7 cellular contexts compared by ENCODE assay signal in genomic region chr17:62453656-62454055, GRCh38. TPM values are rescaled to one million over a fixed set of nuclear protein-coding genes. Genes with fewer than 3 reads are reported as not detected.
A peak's percentile ranks its signal among the peaks of the same experiment; 100 is the strongest.
DNase-seq lines count a peak whose midpoint lies in the region; ATAC-seq, FAIRE-seq and TF ChIP-seq lines count a peak whose summit lies in the region.
"Not testable (repeated sequence)": the region's sequence is repeated elsewhere in the genome, so short reads cannot be mapped to it uniquely, and the experiment has no call there.

No MANE protein-coding gene starts in this region.

- H3K4me1 Mint-ChIP-seq in effector memory CD8-positive, alpha-beta T cell (ENCODE audit: low read depth in 2 of 2) = not testable (repeated sequence)

- H2AFZ ChIP-seq in SU-DHL-6 (ENCODE audit: low read depth, low read length, severe bottlenecking) = not testable (repeated sequence)

- H3K9me2 ChIP-seq in SU-DHL-6 (replicated peaks; ENCODE audit: insufficient read depth, low read length) = not testable (repeated sequence)

- H3K4me3 Mint-ChIP-seq in effector memory CD8-positive, alpha-beta T cell = peak overlapping the region; percentile 19 to 45

- FAIRE-seq in GM12891 (lab: Jason Lieb, UNC) = peak; percentile 13

- not testable (repeated sequence) for TF ChIP-seq POLR2A in GM12891 (IDR thresholded peaks at IDR 0.05; ENCODE audit: low read depth, low read length)

- not testable (repeated sequence) for H4K20me1 ChIP-seq in SU-DHL-6 (ENCODE audit: low read depth, low read length)

- ATAC-seq in GM19035 (IDR thresholded peaks at IDR 0.05; ENCODE audit: unreplicated experiment) = peak; percentile 28
- peak; percentile 51 for ATAC-seq in GM21528 (IDR thresholded peaks at IDR 0.05; ENCODE audit: low FRiP score, unreplicated experiment)
- peak; percentile 23 for ATAC-seq in HG02884 (IDR thresholded peaks at IDR 0.05; ENCODE audit: unreplicated experiment)
- ATAC-seq in HG03378 (IDR thresholded peaks at IDR 0.05; ENCODE audit: unreplicated experiment) = peak; percentile 27
- ATAC-seq in effector memory CD8-positive, alpha-beta T cell (replicated peaks) = peak; percentile 92

- peak overlapping the region; percentile 30 to 80 for H3K27ac Mint-ChIP-seq in effector memory CD8-positive, alpha-beta T cell

- DNase-seq in GM12891 (ENCODE audit: insufficient read length, low spot score) = not testable (repeated sequence)
- peak in 2 of 3 experiments; percentile 5 for DNase-seq in effector memory CD8-positive, alpha-beta T cell

- not testable (repeated sequence) for H3K79me2 ChIP-seq in SU-DHL-6 (ENCODE audit: insufficient read depth, low read length)

- TF ChIP-seq CTCF in SU-DHL-6 (IDR thresholded peaks at IDR 0.05; ENCODE audit: insufficient read depth, low read length, poor library complexity, severe bottlenecking) = not testable (repeated sequence)

- H3K36me3 ChIP-seq in SU-DHL-6 (ENCODE audit: low read length) = not testable (repeated sequence)

- not testable (repeated sequence) for H3K9me3 ChIP-seq in SU-DHL-6 (ENCODE audit: insufficient read depth, low read length)

- H3K4me3 ChIP-seq in SU-DHL-6 (ENCODE audit: insufficient read depth, low read length, poor library complexity, severe bottlenecking) = peak overlapping the region; percentile 1

- peak overlapping the region; percentile 42 for H3K9ac ChIP-seq in SU-DHL-6 (ENCODE audit: low read length)

- H3K27me3 Mint-ChIP-seq in effector memory CD8-positive, alpha-beta T cell = not testable (repeated sequence)

- H3K27me3 ChIP-seq in SU-DHL-6 (ENCODE audit: low read length) = not testable (repeated sequence)

- peaks cover 65% of the 10 kb centered on the region for H3F3A ChIP-seq in SU-DHL-6 (ENCODE audit: insufficient read depth)

- H3K4me2 ChIP-seq in SU-DHL-6 (ENCODE audit: low read depth, low read length, poor library complexity, severe bottlenecking) = peak overlapping the region; percentile 57

- H3K9me3 Mint-ChIP-seq in effector memory CD8-positive, alpha-beta T cell = not testable (repeated sequence)

- peak overlapping the region; percentile 95 for H3K27ac ChIP-seq in SU-DHL-6 (ENCODE audit: low read depth, low read length)

- peaks cover 13% of the 10 kb centered on the region for H3K36me3 Mint-ChIP-seq in effector memory CD8-positive, alpha-beta T cell (ENCODE audit: insufficient read depth)

RNA-seq across cellular contexts. Expression of gene TLK2, which starts 25.0 kb away (rescaled TPM):
- polyA plus RNA-seq in GM12891 (2012; ENCODE audit: low read depth, missing spikeins) = 17.3 TPM

RNA-seq across cellular contexts. Expression of gene METTL2A, which starts 30.0 kb away (rescaled TPM):
- polyA plus RNA-seq in GM12891 (2012; ENCODE audit: low read depth, missing spikeins) = 11.7 TPM

Comparison
In these comparisons a context has a peak if more than half of its experiments do, and no peak if none do; other contexts are left out.
1. ATAC-seq: peak in every context shown above with its lines; median percentile 92 in effector memory CD8-positive, alpha-beta T cell; 51 in GM21528; 28 in GM19035; 27 in HG03378; 23 in HG02884.